Comparison of ENCODE assay signal across 20 cellular contexts in genomic region chr12:50087159-50087558, GRCh38. TPM values are rescaled to one million over a fixed set of nuclear protein-coding genes. Genes with fewer than 3 reads are reported as not detected.
DNase-seq lines count a peak whose midpoint lies in the region; ATAC-seq, FAIRE-seq and TF ChIP-seq lines count a peak whose summit lies in the region.
"Had no signal": no experiment of that assay in that cellular context is flagged by ENCODE, and none has a peak within 500 bp of the region (broad histone marks: within the 10 kb centered on the region; RNA-seq: fewer than 3 reads in every experiment).

No MANE protein-coding gene starts in this region.

- H3K27ac Mint-ChIP-seq in GM23338 (no peak overlapping the region), astrocyte (ENCODE audit: unreplicated experiment) (peak overlapping the region; percentile 66), nephron (peak overlapping the region in 2 of 3 experiments; percentile 29 to 98)

- no peak for FAIRE-seq in astrocyte (lab: Jason Lieb, UNC)

- peak overlapping the region; percentile 13 to 57 (median 38); a peak in 14 of 22 replicates for H3K9ac ChIP-seq in BLaER1 treated with 17β-estradiol and CSF1 and Interleukin-3, amounts not matched to agents 10 nM and 100 nM
- peak overlapping the region; percentile 38 for H3K9ac ChIP-seq in astrocyte (ENCODE audit: low read length)

- H3F3A ChIP-seq in GM23338 (replicated peaks; ENCODE audit: low read depth) = peaks cover 31% of the 10 kb centered on the region

- peak overlapping the region in 9 of 11 experiments; percentile 1 to 60 (median 35); a peak in 9 of 22 replicates for H3K27ac ChIP-seq in BLaER1 treated with 17β-estradiol and CSF1 and Interleukin-3, amounts not matched to agents 10 nM and 100 nM
- H3K27ac ChIP-seq in GM23338 (ENCODE audit: low read depth) = no peak overlapping the region
- peak overlapping the region; percentile 48 for H3K27ac ChIP-seq in astrocyte (ENCODE audit: low read depth, low read length)
- H3K27ac ChIP-seq: foreskin keratinocyte, prostate gland had no signal

- peaks cover 35 to 52% (median 44%) of the 10 kb centered on the region in 10 experiments for H3K4me1 ChIP-seq in BLaER1 treated with 17β-estradiol and CSF1 and Interleukin-3, amounts not matched to agents 10 nM and 100 nM
- H3K4me1 ChIP-seq in GM23338 (ENCODE audit: insufficient read depth) = peaks cover 5% of the 10 kb centered on the region
- peaks cover 38% of the 10 kb centered on the region for H3K4me1 ChIP-seq in astrocyte (ENCODE audit: insufficient read depth, low read length)
- H3K4me1 ChIP-seq: prostate gland had no signal

- H3K4me3 ChIP-seq in BLaER1 treated with 17β-estradiol and CSF1 and Interleukin-3, amounts not matched to agents 10 nM and 100 nM = no peak overlapping the region
- H3K4me3 ChIP-seq in GM23338 (no peak overlapping the region), astrocyte (ENCODE audit: insufficient read depth, low read depth, low read length) (no peak overlapping the region)
- H3K4me3 ChIP-seq: prostate gland had no signal

- H3K79me2 ChIP-seq in GM23338 (replicated peaks; ENCODE audit: insufficient read depth) (peaks cover 27% of the 10 kb centered on the region), astrocyte (ENCODE audit: insufficient read depth, low read length) (peaks cover 27% of the 10 kb centered on the region)

- peak overlapping the region in 10 of 11 experiments; percentile 16 to 93 (median 81); a peak in 16 of 22 replicates for H3K4me2 ChIP-seq in BLaER1 treated with 17β-estradiol and CSF1 and Interleukin-3, amounts not matched to agents 10 nM and 100 nM
- H3K4me2 ChIP-seq in GM23338 (no peak overlapping the region), astrocyte (ENCODE audit: low read length) (peak overlapping the region; percentile 97)

- H3K9me3 Mint-ChIP-seq in GM23338 (no peaks in the 10 kb centered on the region; the same call in 2 of the 3 replicates), astrocyte (ENCODE audit: unreplicated experiment) (no peaks in the 10 kb centered on the region), nephron (no peaks in the 10 kb centered on the region)
- H3K9me3 Mint-ChIP-seq: activated B cell treated with CpG ODN at 0.5 μM for 24 hours had no signal

- peaks cover 4% of the 10 kb centered on the region for H3K27me3 Mint-ChIP-seq in GM23338 (ENCODE audit: insufficient read depth, low read depth, poor library complexity)
- no peaks in the 10 kb centered on the region for H3K27me3 Mint-ChIP-seq in astrocyte (ENCODE audit: low read depth, unreplicated experiment)
- H3K27me3 Mint-ChIP-seq in nephron (ENCODE audit: low read depth) = no peaks in the 10 kb centered on the region
- H3K27me3 Mint-ChIP-seq: activated B cell treated with CpG ODN at 0.5 μM for 24 hours had no signal

- no peaks in the 10 kb centered on the region for H3K9me2 ChIP-seq in GM23338 (ENCODE audit: insufficient read depth)

- peaks cover 0 to 47% (median 37%) of the 10 kb centered on the region in 11 experiments; a peak in 19 of 22 replicates for H4K20me1 ChIP-seq in BLaER1 treated with 17β-estradiol and CSF1 and Interleukin-3, amounts not matched to agents 10 nM and 100 nM
- peaks cover 18% of the 10 kb centered on the region for H4K20me1 ChIP-seq in GM23338 (replicated peaks; ENCODE audit: insufficient read depth)
- peaks cover 32% of the 10 kb centered on the region for H4K20me1 ChIP-seq in astrocyte (ENCODE audit: insufficient read depth, low read length)

- DNase-seq in GM23338 (ENCODE audit: low spot score) (no peak), astrocyte (ENCODE audit: low read depth) (no peak), NCI-H446 (lab: John Stamatoyannopoulos, UW) (no peak), NCI-H82 (lab: John Stamatoyannopoulos, UW) (no peak), RKO (ENCODE audit: low spot score) (no peak)
- DNase-seq: activated B cell treated with CpG ODN at 0.5 μM for 24 hours; activated CD8-positive, alpha-beta memory T cell treated with anti-CD3 and anti-CD28 coated beads, Interleukin-2, amount 50 U/mL, for 4 hours; amniotic stem cell; foreskin keratinocyte; left colon; NCI-H1436 treated with DMSO at 0.1 percent for 48 hours; NCI-H226; NK-92 treated with Interleukin-12 subunit alpha and Interleukin-12 subunit beta, amount 100 ng/mL, for 24 hours; stimulated activated naive CD4-positive, alpha-beta T cell treated with Interleukin-2 at 50 U/mL for 16 hours; trophoblast cell had no signal

- ATAC-seq in GM23338 (no peak), HG03045 (IDR thresholded peaks at IDR 0.05; ENCODE audit: unreplicated experiment) (no peak)
- ATAC-seq: left colon had no signal

- peak overlapping the region; percentile 89 for H3K4me3 Mint-ChIP-seq in GM23338
- H3K4me3 Mint-ChIP-seq in astrocyte (ENCODE audit: unreplicated experiment) = no peak overlapping the region
- peak overlapping the region; percentile 97 to 98 (median 98) for H3K4me3 Mint-ChIP-seq in nephron

- TF ChIP-seq CTCF in GM23338 (conservative IDR thresholded peaks at IDR 0.05; ENCODE audit: low read depth in 2 of 2) (no peak), astrocyte (IDR thresholded peaks at IDR 0.05; ENCODE audit: insufficient read depth, low read depth, low read length) (no peak), nephron (IDR thresholded peaks at IDR 0.05; ENCODE audit: unreplicated experiment in 3 of 3) (no peak)

- no peaks in the 10 kb centered on the region for H3K9me3 ChIP-seq in BLaER1 treated with 17β-estradiol and CSF1 and Interleukin-3, amounts not matched to agents 10 nM and 100 nM (replicated peaks in 1 of 11)
- no peaks in the 10 kb centered on the region for H3K9me3 ChIP-seq in astrocyte (ENCODE audit: insufficient read depth, low read depth, low read length)
- H3K9me3 ChIP-seq: prostate gland had no signal

- no peak overlapping the region for H2AFZ ChIP-seq in GM23338
- H2AFZ ChIP-seq in astrocyte (ENCODE audit: low read depth, low read length) = no peak overlapping the region

- peaks cover 53 to 59% (median 58%) of the 10 kb centered on the region in 11 experiments for H3K36me3 ChIP-seq in BLaER1 treated with 17β-estradiol and CSF1 and Interleukin-3, amounts not matched to agents 10 nM and 100 nM
- H3K36me3 ChIP-seq in GM23338 (ENCODE audit: insufficient read depth) = peaks cover 51% of the 10 kb centered on the region
- H3K36me3 ChIP-seq in astrocyte (ENCODE audit: insufficient read depth, low read length) = peaks cover 37% of the 10 kb centered on the region

- no peaks in the 10 kb centered on the region for H3K27me3 ChIP-seq in BLaER1 treated with 17β-estradiol and CSF1 and Interleukin-3, amounts not matched to agents 10 nM and 100 nM
- H3K27me3 ChIP-seq in GM23338 (ENCODE audit: insufficient read depth) (no peaks in the 10 kb centered on the region), astrocyte (ENCODE audit: insufficient read depth, low read length) (no peaks in the 10 kb centered on the region)
- H3K27me3 ChIP-seq: foreskin keratinocyte had no signal

- H3K36me3 Mint-ChIP-seq in GM23338 (ENCODE audit: low read depth) (peaks cover 64% of the 10 kb centered on the region), astrocyte (ENCODE audit: low read depth, unreplicated experiment) (peaks cover 16% of the 10 kb centered on the region), nephron (ENCODE audit: low read depth) (peaks cover 52% of the 10 kb centered on the region)

- H3K4me1 Mint-ChIP-seq in GM23338 = peaks cover 18% of the 10 kb centered on the region; the same call in 2 of the 3 replicates
- peaks cover 29% of the 10 kb centered on the region for H3K4me1 Mint-ChIP-seq in astrocyte (ENCODE audit: low read depth, unreplicated experiment)
- H3K4me1 Mint-ChIP-seq in nephron = peaks cover 31% of the 10 kb centered on the region

TF ChIP-seq in GM23338, 12 proteins besides CTCF, POLR2A, EP300 and RAD21 (continues in another document):
- TF ChIP-seq ZNF331 (CRISPR knock-in tag; IDR thresholded peaks at IDR 0.05; ENCODE audit: low read depth) (no peak), STAT1 (IDR thresholded peaks at IDR 0.05; ENCODE audit: unreplicated experiment) (no peak), EZH2 (IDR thresholded peaks at IDR 0.05; ENCODE audit: low read depth, unreplicated experiment) (no peak), NANOG (IDR thresholded peaks at IDR 0.05; ENCODE audit: borderline replicate concordance) (no peak), REST (IDR thresholded peaks at IDR 0.05; ENCODE audit: unreplicated experiment) (no peak), JUNB (IDR thresholded peaks at IDR 0.05; ENCODE audit: unreplicated experiment) (no peak)

RNA-seq across cellular contexts. Expression of gene SMARCD1, which starts 2.0 kb away (rescaled TPM):
- total RNA-seq in GM23338 (2014; rRNA removed; shearing (Covaris generic)) = 276 and 287 TPM in 2 replicates
- polyA plus RNA-seq in GM23338 (2016; fragmentation: Nextera tagmentation; extraction: Ambion mirVana) = 124 and 145 TPM in 2 replicates
- total RNA-seq in astrocyte = 59.9 and 64.4 TPM in 2 replicates

RNA-seq across cellular contexts. Expression of gene GPD1, which starts 16.6 kb away (rescaled TPM):
- total RNA-seq in GM23338 (2014; rRNA removed; shearing (Covaris generic)) = 0.23 and 0.45 TPM in 2 replicates
- polyA plus RNA-seq in GM23338 (2016; fragmentation: Nextera tagmentation; extraction: Ambion mirVana) = 0.17 and 0.36 TPM in 2 replicates
- total RNA-seq in astrocyte = 0.29 and 0.59 TPM in 2 replicates

RNA-seq across cellular contexts. Expression of gene COX14, which starts 24.9 kb away (rescaled TPM):
- total RNA-seq in GM23338 (2014; rRNA removed; shearing (Covaris generic)) = 27.8 and 43.7 TPM in 2 replicates
- 73.0 and 73.5 TPM in 2 replicates for polyA plus RNA-seq in GM23338 (2016; fragmentation: Nextera tagmentation; extraction: Ambion mirVana)
- total RNA-seq in astrocyte = 49.7 and 59.9 TPM in 2 replicates

RNA-seq across cellular contexts. Expression of gene ASIC1, which starts 29.8 kb away (rescaled TPM):
- total RNA-seq in GM23338 (2014; rRNA removed; shearing (Covaris generic)) = 1.5 and 1.6 TPM in 2 replicates
- 0.47 and 0.76 TPM in 2 replicates for polyA plus RNA-seq in GM23338 (2016; fragmentation: Nextera tagmentation; extraction: Ambion mirVana)
- 8.1 and 8.2 TPM in 2 replicates for total RNA-seq in astrocyte
- total RNA-seq: activated B cell treated with CpG ODN at 0.5 μM for 24 hours, Daoy had no signal
